In the genomic region with DNA sequence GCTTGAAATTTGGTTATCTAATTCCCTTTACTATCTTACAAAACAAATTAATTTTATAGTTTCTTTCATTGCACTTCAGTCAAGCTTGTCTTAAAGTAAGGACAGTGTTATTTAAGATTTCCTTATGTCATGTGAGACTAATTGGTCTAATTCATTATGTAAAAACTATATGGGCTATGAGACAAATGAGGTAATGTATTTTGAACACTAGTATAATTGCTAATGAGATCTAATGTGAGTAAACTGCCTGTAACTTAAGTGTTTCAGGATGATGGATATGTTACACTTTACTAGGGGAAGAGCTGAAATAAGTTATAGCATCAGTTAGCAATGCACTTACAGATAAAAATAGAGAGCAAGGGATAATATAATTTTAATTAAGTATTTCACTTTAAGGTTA, we compare ENCODE assay signal across 24 cellular contexts.
"Had no signal": no experiment of that assay in that cellular context is flagged by ENCODE, and none has a peak within 500 bp of the region (broad histone marks: within the 10 kb centered on the region; RNA-seq: fewer than 3 reads in every experiment).

No MANE protein-coding gene starts in this region.

- H3K36me3 ChIP-seq: neural progenitor cell, ovary, right lobe of liver, sigmoid colon, stomach, thoracic aorta, thyroid gland, tibial nerve, upper lobe of left lung, vagina had no signal

- H3K4me3 ChIP-seq: neural progenitor cell, ovary, psoas muscle, right lobe of liver, sigmoid colon, stomach, thoracic aorta, thyroid gland, tibial nerve, upper lobe of left lung, vagina had no signal

- H3K27ac ChIP-seq: neural progenitor cell, ovary, parathyroid adenoma, psoas muscle, right lobe of liver, sigmoid colon, stomach, thoracic aorta, thyroid gland, tibial nerve, upper lobe of left lung, vagina had no signal

- H3K9me3 ChIP-seq: ovary, psoas muscle, right lobe of liver, sigmoid colon, stomach, thoracic aorta, thyroid gland, tibial nerve, upper lobe of left lung, vagina had no signal

- DNase-seq: occipital lobe; ovary; posterior cingulate gyrus; psoas muscle; right cardiac atrium; right lobe of liver; sigmoid colon; small intestine; stimulated activated CD4-positive, alpha-beta T cell treated with anti-CD3 and anti-CD28 coated beads, Interleukin-15, amount 100 ng/mL, for 24 hours; stimulated activated CD4-positive, alpha-beta T cell treated with anti-CD3 and anti-CD28 coated beads, Interleukin-2, amount 100 ng/mL, for 24 hours; stimulated activated CD4-positive, alpha-beta T cell treated with anti-CD3 and anti-CD28 coated beads, Interleukin-2, amount 100 ng/mL, for 48 hours; stimulated activated CD4-positive, alpha-beta T cell treated with anti-CD3 and anti-CD28 coated beads, Interleukin-4, amount 100 ng/mL, for 24 hours; stimulated activated naive B cell treated with anti-CD40 and anti-IgM and Interleukin-4, amounts not matched to agents 10 μg/mL and 1 μg/mL and 100 μg/mL, for 72 hours; stimulated activated naive CD4-positive, alpha-beta T cell treated with Interleukin-2 at 50 U/mL for 16 hours; stomach; thyroid gland; trophoblast cell; upper lobe of left lung had no signal

- H3K4me1 ChIP-seq: parathyroid adenoma, psoas muscle, right lobe of liver, sigmoid colon, stomach, thyroid gland, tibial nerve, upper lobe of left lung, vagina had no signal

- ATAC-seq: psoas muscle; right cardiac atrium; right lobe of liver; stimulated activated effector memory CD8-positive, alpha-beta T cell treated with anti-CD3 and anti-CD28 coated beads, Interleukin-12 subunit alpha, Interleukin-12 subunit beta, amount 100 ng/mL, for 72 hours; stimulated activated naive B cell treated with anti-CD40 and anti-IgM and Interleukin-4, amounts not matched to agents 10 μg/mL and 1 μg/mL and 100 μg/mL, for 72 hours had no signal
